In the genomic region with DNA sequence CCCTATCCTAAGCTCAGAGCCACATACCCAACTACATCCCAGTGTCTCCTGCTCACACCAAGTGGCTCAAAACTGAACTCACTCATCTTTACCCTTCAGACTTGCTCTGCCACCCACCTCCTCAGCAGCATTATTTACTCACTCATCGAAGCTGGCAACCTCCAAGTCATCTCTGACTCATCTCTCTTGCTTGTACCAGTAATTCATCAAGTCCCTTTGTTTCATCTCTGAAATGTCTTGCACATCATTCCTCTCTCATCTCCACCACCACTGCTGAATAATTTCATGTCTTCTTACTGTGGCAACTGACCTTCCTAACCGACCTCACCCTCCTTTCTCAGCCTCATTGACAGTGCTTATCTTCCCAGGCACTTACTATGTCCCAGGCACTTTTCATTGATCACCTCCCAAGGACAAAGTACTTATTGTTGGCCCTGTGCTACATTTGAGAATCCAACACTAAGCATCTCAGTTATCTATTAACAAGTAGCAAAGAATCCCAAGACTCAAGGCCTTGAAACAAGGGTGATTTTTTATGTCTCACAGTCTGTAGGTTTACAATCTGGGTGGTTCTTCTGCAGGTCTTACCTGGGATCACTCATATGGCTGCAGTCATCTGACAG, we compare ENCODE assay signal across 15 cellular contexts.
DNase-seq lines count a peak whose midpoint lies in the region; ATAC-seq and FAIRE-seq lines count a peak whose summit lies in the region.
"Had no signal": no experiment of that assay in that cellular context is flagged by ENCODE, and none has a peak within 500 bp of the region (broad histone marks: within the 10 kb centered on the region; RNA-seq: fewer than 3 reads in every experiment).

No MANE protein-coding gene starts in this region.

- ATAC-seq in GM21576 (IDR thresholded peaks at IDR 0.05; ENCODE audit: unreplicated experiment): no peak
- ATAC-seq in HG03460 (IDR thresholded peaks at IDR 0.05; ENCODE audit: unreplicated experiment): no peak

- FAIRE-seq in RCC 7860 (lab: Jason Lieb, UNC) (peak; percentile 88), urothelium cell line (lab: Jason Lieb, UNC) (peak; percentile 81)
- FAIRE-seq: kidney had no signal

- DNase-seq in stimulated activated CD4-positive, alpha-beta T cell treated with anti-CD3 and anti-CD28 coated beads, Interleukin-15, amount 100 ng/mL, for 24 hours: peak; percentile 34
- DNase-seq in stimulated activated CD4-positive, alpha-beta T cell treated with anti-CD3 and anti-CD28 coated beads, Interleukin-4, amount 100 ng/mL, for 1 hour: no peak
- peak; percentile 95 for DNase-seq in RCC 7860 (ENCODE audit: low spot score)
- peak; percentile 8 for DNase-seq in fibroblast of gingiva (ENCODE audit: low read depth)
- DNase-seq in urothelium cell line (ENCODE audit: low spot score): peak; percentile 82
- DNase-seq in DMS79 (lab: John Stamatoyannopoulos, UW): no peak
- DNase-seq: adrenal gland, C1 segment of cervical spinal cord, dorsolateral prefrontal cortex, kidney, NCI-H1092 treated with DMSO at 0.1 percent for 48 hours, NCI-H446 treated with DMSO at 0.1 percent for 48 hours, RPMI8226 had no signal

Comparison
In these comparisons a context has a peak if more than half of its experiments do, and no peak if none do; other contexts are left out.
1. DNase-seq: peak in stimulated activated CD4-positive, alpha-beta T cell treated with anti-CD3 and anti-CD28 coated beads, Interleukin-15, amount 100 ng/mL, for 24 hours (single experiment), RCC 7860 (single experiment), fibroblast of gingiva (single experiment) and urothelium cell line (single experiment); none in stimulated activated CD4-positive, alpha-beta T cell treated with anti-CD3 and anti-CD28 coated beads, Interleukin-4, amount 100 ng/mL, for 1 hour (single experiment) and DMS79 (single experiment).